18 cellular contexts compared by ENCODE assay signal in the genomic region with DNA sequence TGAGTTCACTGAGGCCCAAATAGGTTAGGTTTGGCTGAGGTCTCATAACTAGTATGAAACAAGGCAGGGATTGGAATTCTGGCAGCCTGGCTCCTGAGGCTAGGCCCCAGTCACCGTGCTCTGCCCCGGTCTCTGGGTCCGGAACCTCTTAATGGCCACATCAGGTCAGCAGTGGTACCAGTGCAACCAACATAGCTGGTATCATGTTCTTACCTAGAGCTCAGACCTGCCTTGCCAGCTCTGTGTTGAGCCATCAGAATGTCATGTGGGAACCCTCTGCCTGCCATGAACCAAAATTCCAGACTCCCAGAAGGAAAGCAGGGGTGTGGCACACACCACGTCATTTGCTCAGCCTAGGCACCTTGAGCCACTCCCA. TPM values are rescaled to one million over a fixed set of nuclear protein-coding genes. Genes with fewer than 3 reads are reported as not detected.
DNase-seq lines count a peak whose midpoint lies in the region; ATAC-seq, FAIRE-seq and TF ChIP-seq lines count a peak whose summit lies in the region.
"Had no signal": no experiment of that assay in that cellular context is flagged by ENCODE, and none has a peak within 500 bp of the region (broad histone marks: within the 10 kb centered on the region; RNA-seq: fewer than 3 reads in every experiment).

No MANE protein-coding gene starts in this region.

- intact Hi-C loops in left cardiac atrium (cut with DNase I) = loop anchor here in 1 of 2 donors (10.0 kb wide), 1 partner anchor 92 kb away; no protein-coding TSS in a partner anchor
- intact Hi-C loops in testis (cut with DNase I; ENCODE audit: low total_unique reads) = no loop called here
- intact Hi-C loops in natural killer cell (cut with micrococcal nuclease) = no loop called here
- intact Hi-C loops in thyroid gland (cut with DNase I) = loop anchor here (5.0 kb wide), 1 partner anchor 50 kb away; no protein-coding TSS in a partner anchor

- H3K36me3 Mint-ChIP-seq in astrocyte (ENCODE audit: low read depth, unreplicated experiment) (peaks cover 19% of the 10 kb centered on the region), natural killer cell (no peaks in the 10 kb centered on the region)

- H3K9me3 ChIP-seq in cardiac muscle cell (ENCODE audit: low read depth) = no peaks in the 10 kb centered on the region
- H3K9me3 ChIP-seq in astrocyte (ENCODE audit: insufficient read depth, low read depth, low read length) = no peaks in the 10 kb centered on the region
- H3K9me3 ChIP-seq in keratinocyte (ENCODE audit: control insufficient read depth, low read depth, low read length) = no peaks in the 10 kb centered on the region
- no peaks in the 10 kb centered on the region for H3K9me3 ChIP-seq in testis
- H3K9me3 ChIP-seq in thyroid gland = no peaks in the 10 kb centered on the region
- H3K9me3 ChIP-seq: ovary had no signal

- H3K27ac ChIP-seq in cardiac muscle cell (peak overlapping the region; percentile 40), astrocyte (ENCODE audit: low read depth, low read length) (no peak overlapping the region), keratinocyte (ENCODE audit: control insufficient read depth, insufficient read depth, low read length) (peak overlapping the region; percentile 84), testis (no peak overlapping the region), thyroid gland (no peak overlapping the region)
- H3K27ac ChIP-seq: ovary had no signal

- DNase-seq in cardiac muscle cell (ENCODE audit: low read depth in 1 of 2, low spot score in 1 of 2) (no peak), left cardiac atrium (no peak), astrocyte (ENCODE audit: low read depth) (no peak), keratinocyte (ENCODE audit: low read depth, low spot score) (no peak), testis (peak; percentile 12), natural killer cell (no peak), thyroid gland (no peak)
- DNase-seq: activated CD4-positive, alpha-beta T cell treated with anti-CD3 and anti-CD28 coated beads for 36 hours; amygdala; KBM-7; midbrain; NCI-H2171 treated with DMSO at 0.1 percent for 48 hours; ovary; T-helper 9 cell had no signal

- WGBS in testis, 2 donors = 91 to 92% methylated on average over 4 of the region's 4 CpGs
- 97 to 100% methylated on average over 4 of the region's 4 CpGs for WGBS in thyroid gland, 2 donors

- dilution Hi-C loops in keratinocyte (cut with MboI; ENCODE audit: extremely low pct_ligation_motif_present, low sequenced_read_pairs) = no loop called here

- H3K27me3 Mint-ChIP-seq in astrocyte (ENCODE audit: low read depth, unreplicated experiment) = no peaks in the 10 kb centered on the region
- no peaks in the 10 kb centered on the region for H3K27me3 Mint-ChIP-seq in natural killer cell (ENCODE audit: low read depth in 2 of 2)
- H3K27me3 Mint-ChIP-seq: activated CD4-positive, alpha-beta T cell treated with anti-CD3 and anti-CD28 coated beads for 36 hours; stimulated activated naive CD8-positive, alpha-beta T cell treated with anti-CD3 and anti-CD28 coated beads, Interleukin-15, Interleukin-2, amounts not matched to agents 100 ng/mL and 50 ng/mL, for 24 hours had no signal

- H3K9ac ChIP-seq in astrocyte (ENCODE audit: low read length) = no peak overlapping the region
- peak overlapping the region; percentile 54 for H3K9ac ChIP-seq in keratinocyte (ENCODE audit: control insufficient read depth, extremely low read depth, insufficient read depth, low read length)

- H3K9me1 ChIP-seq in keratinocyte (ENCODE audit: control insufficient read depth, extremely low read depth, insufficient read depth, low read length) = peaks cover 9% of the 10 kb centered on the region

- TF ChIP-seq POLR2A in testis (IDR thresholded peaks at IDR 0.05) (no peak), thyroid gland (IDR thresholded peaks at IDR 0.05) (no peak)

- H3K36me3 ChIP-seq in cardiac muscle cell (peaks cover 10% of the 10 kb centered on the region), astrocyte (ENCODE audit: insufficient read depth, low read length) (peaks cover 4% of the 10 kb centered on the region), keratinocyte (ENCODE audit: control insufficient read depth in 2 of 2, extremely low read depth in 1 of 2, insufficient read depth in 2 of 2, low read length in 2 of 2) (peaks cover 9 to 10% of the 10 kb centered on the region in 2 experiments), testis (ENCODE audit: low read depth, missing control alignments) (no peaks in the 10 kb centered on the region), thyroid gland (peaks cover 10 to 12% of the 10 kb centered on the region in 2 donors)
- H3K36me3 ChIP-seq: ovary had no signal

- H3K4me1 ChIP-seq in cardiac muscle cell (ENCODE audit: low read depth) = peaks cover 12% of the 10 kb centered on the region
- peaks cover 25% of the 10 kb centered on the region for H3K4me1 ChIP-seq in astrocyte (ENCODE audit: insufficient read depth, low read length)
- peaks cover 34% of the 10 kb centered on the region for H3K4me1 ChIP-seq in keratinocyte (ENCODE audit: control insufficient read depth, extremely low read depth, insufficient read depth, low read length)
- H3K4me1 ChIP-seq in testis = peaks cover 29% of the 10 kb centered on the region
- peaks cover 15 to 22% of the 10 kb centered on the region in 2 donors for H3K4me1 ChIP-seq in thyroid gland

- ATAC-seq in left cardiac atrium (no peak), HG03469 (IDR thresholded peaks at IDR 0.05; ENCODE audit: unreplicated experiment) (no peak), natural killer cell (no peak)
- ATAC-seq: activated CD4-positive, alpha-beta T cell treated with anti-CD3 and anti-CD28 coated beads for 36 hours had no signal

- H3K27ac Mint-ChIP-seq in astrocyte (ENCODE audit: unreplicated experiment) = no peak overlapping the region
- peak overlapping the region in 1 of 2 donors; percentile 86 for H3K27ac Mint-ChIP-seq in natural killer cell
- H3K27ac Mint-ChIP-seq: stimulated activated naive CD8-positive, alpha-beta T cell treated with anti-CD3 and anti-CD28 coated beads, Interleukin-15, Interleukin-2, amounts not matched to agents 100 ng/mL and 50 ng/mL, for 24 hours had no signal

- TF ChIP-seq CTCF in cardiac muscle cell (IDR thresholded peaks at IDR 0.05; ENCODE audit: low read depth, low read length) = no peak
- TF ChIP-seq CTCF in astrocyte (IDR thresholded peaks at IDR 0.05; ENCODE audit: insufficient read depth, low read depth, low read length) = no peak
- no peak for TF ChIP-seq CTCF in keratinocyte (optimal IDR thresholded peaks at IDR 0.05 in 1 of 3, IDR thresholded peaks at IDR 0.05 in 1 of 3, conservative IDR thresholded peaks at IDR 0.05 in 1 of 3; ENCODE audit: extremely low read depth in 1 of 3, insufficient read depth in 2 of 3, low read length in 3 of 3)
- no peak for TF ChIP-seq CTCF in testis (IDR thresholded peaks at IDR 0.05)
- no peak for TF ChIP-seq CTCF in natural killer cell (IDR thresholded peaks at IDR 0.05)
- TF ChIP-seq CTCF in thyroid gland (IDR thresholded peaks at IDR 0.05) = no peak

- peaks cover 9% of the 10 kb centered on the region for H4K20me1 ChIP-seq in astrocyte (ENCODE audit: insufficient read depth, low read length)
- peaks cover 4% of the 10 kb centered on the region for H4K20me1 ChIP-seq in keratinocyte (ENCODE audit: control insufficient read depth, extremely low read depth, insufficient read depth, low read length)

- H2AFZ ChIP-seq in astrocyte (ENCODE audit: low read depth, low read length) = no peak overlapping the region
- H2AFZ ChIP-seq in keratinocyte (ENCODE audit: control insufficient read depth, low read length) = no peak overlapping the region

- FAIRE-seq in astrocyte (lab: Jason Lieb, UNC) (no peak), keratinocyte (lab: Jason Lieb, UNC) (no peak)
- FAIRE-seq: colon, RCC 7860 had no signal

- H3K4me2 ChIP-seq in astrocyte (ENCODE audit: low read length) = no peak overlapping the region
- H3K4me2 ChIP-seq in keratinocyte (ENCODE audit: control insufficient read depth, extremely low read depth, insufficient read depth, low read depth, low read length) = peak overlapping the region; percentile 74

- H3K79me2 ChIP-seq in astrocyte (ENCODE audit: insufficient read depth, low read length) (peaks cover 27% of the 10 kb centered on the region), keratinocyte (ENCODE audit: control insufficient read depth, insufficient read depth, low read length) (peaks cover 17% of the 10 kb centered on the region)

- peaks cover 4% of the 10 kb centered on the region for H3K9me3 Mint-ChIP-seq in astrocyte (ENCODE audit: unreplicated experiment)
- no peaks in the 10 kb centered on the region for H3K9me3 Mint-ChIP-seq in natural killer cell

- no peak overlapping the region for H3K4me3 ChIP-seq in cardiac muscle cell
- no peak overlapping the region for H3K4me3 ChIP-seq in astrocyte (ENCODE audit: insufficient read depth, low read depth, low read length)
- H3K4me3 ChIP-seq in keratinocyte (ENCODE audit: control insufficient read depth in 2 of 3, extremely low read depth in 1 of 3, insufficient read depth in 2 of 3, low read depth in 1 of 3, low read length in 3 of 3) = peak overlapping the region in 2 of 3 experiments; percentile 3 to 36
- no peak overlapping the region for H3K4me3 ChIP-seq in testis
- H3K4me3 ChIP-seq in thyroid gland (replicated peaks in 1 of 3) = no peak overlapping the region
- H3K4me3 ChIP-seq: ovary had no signal

- H3K4me1 Mint-ChIP-seq in astrocyte (ENCODE audit: low read depth, unreplicated experiment) (peaks cover 21% of the 10 kb centered on the region), natural killer cell (peaks cover 42 to 55% of the 10 kb centered on the region in 2 donors)

- no peaks in the 10 kb centered on the region for H3K27me3 ChIP-seq in cardiac muscle cell
- no peaks in the 10 kb centered on the region for H3K27me3 ChIP-seq in astrocyte (ENCODE audit: insufficient read depth, low read length)
- H3K27me3 ChIP-seq in keratinocyte (ENCODE audit: control insufficient read depth, extremely low read depth, insufficient read depth, low read length) = no peaks in the 10 kb centered on the region
- H3K27me3 ChIP-seq in testis = no peaks in the 10 kb centered on the region
- no peaks in the 10 kb centered on the region for H3K27me3 ChIP-seq in thyroid gland
- H3K27me3 ChIP-seq: ovary had no signal

- peak overlapping the region; percentile 97 for H3K4me3 Mint-ChIP-seq in astrocyte (ENCODE audit: unreplicated experiment)
- no peak overlapping the region for H3K4me3 Mint-ChIP-seq in natural killer cell
- H3K4me3 Mint-ChIP-seq: stimulated activated naive CD8-positive, alpha-beta T cell treated with anti-CD3 and anti-CD28 coated beads, Interleukin-15, Interleukin-2, amounts not matched to agents 100 ng/mL and 50 ng/mL, for 24 hours had no signal

RNA-seq across cellular contexts. Expression of a gene that starts 56.5 kb away (rescaled TPM):
- 19.9 and 33.7 TPM in 2 replicates for total RNA-seq in cardiac muscle cell
- polyA plus RNA-seq in cardiac muscle cell = 27.7 and 34.1 TPM in 2 replicates
- 10 to 100 TPM in 1 of 2 donors, 1 to 10 TPM in 1; 7.9 to 10.4 TPM for total RNA-seq in left cardiac atrium
- total RNA-seq in astrocyte = 16.5 and 16.6 TPM in 2 replicates
- 0.31 to 0.93 TPM (median 0.52 TPM) in 3 replicates for polyA plus RNA-seq in keratinocyte
- 0.61 TPM for polyA plus RNA-seq in keratinocyte (2011; ENCODE audit: low read depth)
- 0.57 and 1.2 TPM in 2 replicates for polyA plus RNA-seq in keratinocyte (2011; cell fraction: cytosol; rRNA removed)
- polyA plus RNA-seq in keratinocyte (2011; cell fraction: nucleus; rRNA removed) = 1.8 and 3.2 TPM in 2 replicates
- polyA plus RNA-seq in keratinocyte (2012; ENCODE audit: low replicate concordance) = 1.0 and 3.0 TPM in 2 replicates
- polyA minus RNA-seq in keratinocyte = 0.23 to 0.33 TPM (median 0.26 TPM) in 3 replicates
- polyA minus RNA-seq in keratinocyte (2011; cell fraction: cytosol; rRNA and poly(A)+ RNA removed) = 2.5 TPM
- polyA minus RNA-seq in keratinocyte (2011; cell fraction: nucleus; rRNA and poly(A)+ RNA removed) = 1.0 and 1.2 TPM in 2 replicates
- 1 to 10 TPM; 2.4 to 3.3 TPM for total RNA-seq in testis
- polyA plus RNA-seq in testis (ENCODE audit: insufficient read depth, low read depth, low replicate concordance) = 2.9 TPM
- 1 to 10 TPM; 2.8 to 5.4 (median 3.7) TPM for total RNA-seq in natural killer cell
- 10 to 100 TPM; 11.8 to 18.8 (median 15.5) TPM for total RNA-seq in thyroid gland

Comparison
In these comparisons a context has a peak if more than half of its experiments do, and no peak if none do; other contexts are left out.
1. H3K27ac ChIP-seq: peak in cardiac muscle cell (single experiment) and keratinocyte (single experiment); none in astrocyte (single experiment), testis (0 of 2) and thyroid gland (0 of 3).
2. H3K4me3 ChIP-seq: peak in keratinocyte (2 of 3); none in cardiac muscle cell (single experiment), astrocyte (single experiment), testis (0 of 2) and thyroid gland (0 of 3).